ENCODE assay signal across 8 cellular contexts in the genomic region with DNA sequence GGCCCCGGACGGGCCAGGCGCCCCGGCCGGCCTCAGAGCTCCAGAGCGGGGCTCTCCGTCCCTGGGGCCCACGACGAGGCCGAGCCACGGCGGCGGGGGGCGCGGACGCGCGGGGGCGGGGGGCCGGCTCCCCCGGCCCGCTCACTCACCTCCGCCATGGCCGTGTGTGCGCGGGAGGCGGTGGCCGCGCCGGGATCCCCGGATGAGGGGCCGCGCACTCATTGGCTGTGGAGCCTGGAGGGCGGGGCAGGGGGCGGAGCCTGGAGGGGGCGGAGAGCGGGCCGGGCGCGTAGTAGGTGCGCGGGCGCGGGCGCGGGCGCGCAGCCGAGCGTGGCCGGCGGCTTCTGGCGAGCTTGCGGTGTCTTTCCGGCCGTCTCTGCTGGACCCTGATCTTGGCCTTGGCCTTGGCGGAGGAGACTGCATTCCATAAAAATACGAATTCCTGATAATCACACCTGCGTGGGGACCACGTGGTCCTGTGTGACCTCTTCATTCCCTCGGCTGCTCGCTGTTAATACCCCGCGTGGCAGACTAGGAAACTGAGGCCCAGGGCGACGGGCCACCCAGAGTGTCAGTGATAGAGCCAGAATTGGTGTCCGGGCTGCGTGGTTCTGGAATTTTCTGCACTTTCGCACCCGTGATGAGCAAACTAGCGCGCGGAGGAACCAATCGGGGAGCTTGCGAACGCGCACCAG. TPM values are rescaled to one million over a fixed set of nuclear protein-coding genes. Genes with fewer than 3 reads are reported as not detected.
DNase-seq lines count a peak whose midpoint lies in the region; ATAC-seq, FAIRE-seq and TF ChIP-seq lines count a peak whose summit lies in the region.

A gene with protein sequence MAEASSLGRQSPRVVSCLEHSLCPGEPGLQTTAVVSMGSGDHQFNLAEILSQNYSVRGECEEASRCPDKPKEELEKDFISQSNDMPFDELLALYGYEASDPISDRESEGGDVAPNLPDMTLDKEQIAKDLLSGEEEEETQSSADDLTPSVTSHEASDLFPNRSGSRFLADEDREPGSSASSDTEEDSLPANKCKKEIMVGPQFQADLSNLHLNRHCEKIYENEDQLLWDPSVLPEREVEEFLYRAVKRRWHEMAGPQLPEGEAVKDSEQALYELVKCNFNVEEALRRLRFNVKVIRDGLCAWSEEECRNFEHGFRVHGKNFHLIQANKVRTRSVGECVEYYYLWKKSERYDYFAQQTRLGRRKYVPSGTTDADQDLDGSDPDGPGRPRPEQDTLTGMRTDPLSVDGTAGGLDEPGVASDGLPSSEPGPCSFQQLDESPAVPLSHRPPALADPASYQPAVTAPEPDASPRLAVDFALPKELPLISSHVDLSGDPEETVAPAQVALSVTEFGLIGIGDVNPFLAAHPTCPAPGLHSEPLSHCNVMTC (minus strand): TSS at position 172 of the 695 bp plus-strand sequence. CDS start 14 bp downstream, at position 158.

- POLR2A ChIA-PET in activated naive CD8-positive, alpha-beta T cell treated with anti-CD3 and anti-CD28 coated beads, Interleukin-2, amount 10 ng/mL, durations not matched to agents 7 days and 5 days (lab: Charles Lee) = no interaction called here

- H3K9me3 ChIP-seq in parathyroid adenoma (ENCODE audit: control insufficient read depth, low read length) (no peaks in the 10 kb centered on the region), thyroid gland (no peaks in the 10 kb centered on the region)

- H2AFZ ChIP-seq in parathyroid adenoma = peak within 1 kb of the TSS; percentile 97

- TF ChIP-seq POLR2A in thyroid gland (IDR thresholded peaks at IDR 0.05) = peak in 1 of 2 donors; percentile 40

- no peak within 1 kb of the TSS for H3K9ac ChIP-seq in parathyroid adenoma

- peak within 1 kb of the TSS; percentile 88 for H3K4me3 Mint-ChIP-seq in activated naive CD8-positive, alpha-beta T cell treated with anti-CD3 and anti-CD28 coated beads, Interleukin-2, amount 10 ng/mL, durations not matched to agents 7 days and 5 days

- H3K27ac Mint-ChIP-seq in activated naive CD8-positive, alpha-beta T cell treated with anti-CD3 and anti-CD28 coated beads, Interleukin-2, amount 10 ng/mL, durations not matched to agents 7 days and 5 days = peak within 1 kb of the TSS; percentile 81

- intact Hi-C loops in Right ventricle myocardium superior (cut with DNase I) = no loop called here
- intact Hi-C loops in thyroid gland (cut with DNase I) = no loop called here

- no peaks in the 10 kb centered on the region for H3K9me3 Mint-ChIP-seq in activated naive CD8-positive, alpha-beta T cell treated with anti-CD3 and anti-CD28 coated beads, Interleukin-2, amount 10 ng/mL, durations not matched to agents 7 days and 5 days

- no peak for FAIRE-seq in D721Med (lab: Jason Lieb, UNC)

- peak; percentile 76 for ATAC-seq in GM21576 (IDR thresholded peaks at IDR 0.05; ENCODE audit: unreplicated experiment)
- ATAC-seq in activated naive CD8-positive, alpha-beta T cell treated with anti-CD3 and anti-CD28 coated beads, Interleukin-2, amount 10 ng/mL, durations not matched to agents 7 days and 5 days (ENCODE audit: low read depth) = peak; percentile 89
- ATAC-seq in Right ventricle myocardium superior (ENCODE audit: poor library complexity) = peak; percentile 98

- 25 to 27% methylated on average over 20 to 21 of the region's 77 CpGs for WGBS in thyroid gland, 2 donors

- peak; percentile 96 for DNase-seq in D721Med (ENCODE audit: insufficient read length, low spot score)
- DNase-seq in LNCaP clone FGC (ENCODE audit: low read depth) = no peak
- DNase-seq in SW 1271 (lab: John Stamatoyannopoulos, UW) = peak; percentile 30 to 50
- DNase-seq in activated naive CD8-positive, alpha-beta T cell treated with anti-CD3 and anti-CD28 coated beads, Interleukin-2, amount 10 ng/mL, durations not matched to agents 7 days and 5 days = peak; percentile 99
- peak; percentile 91 for DNase-seq in Right ventricle myocardium superior
- peak; percentile 75 for DNase-seq in thyroid gland

- H3K4me3 ChIP-seq in LNCaP clone FGC (ENCODE audit: low read depth, low read length) = peak within 1 kb of the TSS; percentile 63
- H3K4me3 ChIP-seq in parathyroid adenoma (ENCODE audit: low read depth, low read length) = peak within 1 kb of the TSS; percentile 49
- H3K4me3 ChIP-seq in thyroid gland (replicated peaks in 1 of 3) = peak within 1 kb of the TSS; percentile 25 to 86 (median 79)

- TF ChIP-seq CTCF in D721Med (IDR thresholded peaks at IDR 0.05; ENCODE audit: insufficient read depth, missing control alignments) (no peak), LNCaP clone FGC (IDR thresholded peaks at IDR 0.05; ENCODE audit: control insufficient read depth, extremely low read depth, insufficient read depth) (no peak), parathyroid adenoma (IDR thresholded peaks at IDR 0.05) (no peak), thyroid gland (IDR thresholded peaks at IDR 0.05) (no peak)

- H3K4me1 ChIP-seq in parathyroid adenoma (peaks cover 3% of the 10 kb centered on the region), thyroid gland (peaks cover 26% of the 10 kb centered on the region in 2 donors)

- H3K27me3 ChIP-seq in parathyroid adenoma (ENCODE audit: control insufficient read depth, insufficient read depth, low read length) (no peaks in the 10 kb centered on the region), thyroid gland (no peaks in the 10 kb centered on the region)

- peak within 1 kb of the TSS; percentile 73 for H3K4me2 ChIP-seq in parathyroid adenoma (ENCODE audit: low read length)

- no peaks in the 10 kb centered on the region for H3K36me3 ChIP-seq in parathyroid adenoma (ENCODE audit: control insufficient read depth, insufficient read depth, low read length)
- no peaks in the 10 kb centered on the region for H3K36me3 ChIP-seq in thyroid gland

- peaks cover 31% of the 10 kb centered on the region for H3K4me1 Mint-ChIP-seq in activated naive CD8-positive, alpha-beta T cell treated with anti-CD3 and anti-CD28 coated beads, Interleukin-2, amount 10 ng/mL, durations not matched to agents 7 days and 5 days

- peaks cover 9% of the 10 kb centered on the region for H3K27me3 Mint-ChIP-seq in activated naive CD8-positive, alpha-beta T cell treated with anti-CD3 and anti-CD28 coated beads, Interleukin-2, amount 10 ng/mL, durations not matched to agents 7 days and 5 days

- H3K27ac ChIP-seq in parathyroid adenoma = peak within 1 kb of the TSS; percentile 61
- peak within 1 kb of the TSS; percentile 26 to 69 (median 41) for H3K27ac ChIP-seq in thyroid gland

- H3K36me3 Mint-ChIP-seq in activated naive CD8-positive, alpha-beta T cell treated with anti-CD3 and anti-CD28 coated beads, Interleukin-2, amount 10 ng/mL, durations not matched to agents 7 days and 5 days = peaks cover 9% of the 10 kb centered on the region

- peaks cover 16% of the 10 kb centered on the region for H3K79me2 ChIP-seq in parathyroid adenoma

RNA-seq across cellular contexts. Expression of the gene that starts here (rescaled TPM):
- 10 to 100 TPM; 23.4 to 24.9 TPM for total RNA-seq in activated naive CD8-positive, alpha-beta T cell treated with anti-CD3 and anti-CD28 coated beads, Interleukin-2, amount 10 ng/mL, durations not matched to agents 7 days and 5 days
- 18.3 TPM for total RNA-seq in Right ventricle myocardium superior
- total RNA-seq in thyroid gland = 10 to 100 TPM in 2 of 4 donors, 1 to 10 TPM in 2; 9.0 to 20.1 (median 11.2) TPM
